In genomic region chr14:89114109-89114508, GRCh38 we compare ENCODE assay signal across 8 cellular contexts.
"Had no signal": no experiment of that assay in that cellular context is flagged by ENCODE, and none has a peak within 500 bp of the region (broad histone marks: within the 10 kb centered on the region; RNA-seq: fewer than 3 reads in every experiment).

No MANE protein-coding gene starts in this region.

- H3K4me2 ChIP-seq: KMS-11 had no signal

- DNase-seq: IMR-90, KBM-7, KG1 had no signal

- H3K4me3 Mint-ChIP-seq: IgD-negative memory B cell had no signal

- H3K4me1 Mint-ChIP-seq: IgD-negative memory B cell had no signal

- H3K4me3 ChIP-seq: K562 had no signal

- H3K27ac ChIP-seq: HL-60, KMS-11 had no signal

- ATAC-seq: HepG2, K562 had no signal
